10 cellular contexts compared by ENCODE assay signal in the genomic region with DNA sequence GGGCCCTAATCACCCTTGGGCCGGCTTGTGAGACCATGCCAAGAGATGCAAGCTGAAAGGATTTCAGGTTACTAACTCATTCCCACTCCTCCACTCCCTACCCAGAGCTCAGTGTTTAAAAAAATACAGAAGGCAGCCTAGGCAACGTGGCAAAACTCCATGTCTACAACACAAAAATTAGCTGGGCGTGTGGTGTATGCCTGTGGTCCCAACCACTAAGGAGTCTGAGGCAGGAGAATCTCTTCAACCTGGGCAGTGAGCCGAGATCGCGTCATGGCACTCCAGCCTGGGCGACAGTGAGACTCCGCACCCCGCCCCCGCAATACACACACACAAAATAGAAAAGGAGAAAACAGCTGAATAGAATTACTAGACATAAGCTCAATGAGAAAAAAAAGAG. TPM values are rescaled to one million over a fixed set of nuclear protein-coding genes. Genes with fewer than 3 reads are reported as not detected.
DNase-seq lines count a peak whose midpoint lies in the region; ATAC-seq and TF ChIP-seq lines count a peak whose summit lies in the region.
"Had no signal": no experiment of that assay in that cellular context is flagged by ENCODE, and none has a peak within 500 bp of the region (broad histone marks: within the 10 kb centered on the region; RNA-seq: fewer than 3 reads in every experiment).

No MANE protein-coding gene starts in this region.

- in situ Hi-C loops in brain microvascular endothelial cell (cut with HindIII; ENCODE audit: low pct_ligation_motif_present, low sequenced_read_pairs): no loop called here

- H4K20me1 ChIP-seq in H9 (ENCODE audit: control insufficient read depth, insufficient read depth, insufficient read length) (no peaks in the 10 kb centered on the region), neural progenitor cell (ENCODE audit: low read depth) (peaks cover 96% of the 10 kb centered on the region)

- H4K5ac ChIP-seq in H9 (ENCODE audit: insufficient read length, low read depth, low read length): no peak overlapping the region

- H3K9ac ChIP-seq in H9 (ENCODE audit: extremely low read depth, insufficient read length, low read length) (no peak overlapping the region), neural progenitor cell (no peak overlapping the region)

- H3K27me3 Mint-ChIP-seq in H9 (ENCODE audit: low read depth) (no peaks in the 10 kb centered on the region), neural progenitor cell (ENCODE audit: insufficient read depth, low read depth) (peaks cover 3% of the 10 kb centered on the region)

- H3K4me3 Mint-ChIP-seq in H9 (no peak overlapping the region), neural progenitor cell (no peak overlapping the region)
- H3K4me3 Mint-ChIP-seq in stimulated activated effector memory CD8-positive, alpha-beta T cell treated with anti-CD3 and anti-CD28 coated beads, Interleukin-12 subunit alpha, Interleukin-12 subunit beta, amount 100 ng/mL, for 72 hours: no peak overlapping the region
- H3K4me3 Mint-ChIP-seq: activated T-helper 1 cell treated with anti-CD3 and anti-CD28 coated beads, Interleukin-12 subunit alpha, Interleukin-12 subunit beta, Interleukin-2, Interleukin-4 antibody, amounts not matched to agents 30 ng/mL and 10 ng/mL and 1 ng/mL, durations not matched to agents 14 hours and 24 hours and 36 hours had no signal

- H2BK12ac ChIP-seq in H9 (ENCODE audit: insufficient read length, low read depth, low read length): no peak overlapping the region

- H3K4me1 ChIP-seq in H9 (ENCODE audit: insufficient read depth, low read length) (no peaks in the 10 kb centered on the region), neural progenitor cell (no peaks in the 10 kb centered on the region)

- H3K9me3 Mint-ChIP-seq in H9 (no peaks in the 10 kb centered on the region), neural progenitor cell (no peaks in the 10 kb centered on the region)
- H3K9me3 Mint-ChIP-seq in stimulated activated effector memory CD8-positive, alpha-beta T cell treated with anti-CD3 and anti-CD28 coated beads, Interleukin-12 subunit alpha, Interleukin-12 subunit beta, amount 100 ng/mL, for 72 hours: no peaks in the 10 kb centered on the region
- H3K9me3 Mint-ChIP-seq: activated T-helper 1 cell treated with anti-CD3 and anti-CD28 coated beads, Interleukin-12 subunit alpha, Interleukin-12 subunit beta, Interleukin-2, Interleukin-4 antibody, amounts not matched to agents 30 ng/mL and 10 ng/mL and 1 ng/mL, durations not matched to agents 14 hours and 24 hours and 36 hours had no signal

- H4K91ac ChIP-seq in H9 (ENCODE audit: insufficient read length, low read depth, low read length): no peak overlapping the region

- peaks cover 10 to 51% (median 36%) of the 10 kb centered on the region in 3 experiments; a peak in 6 of 7 replicates for H3K36me3 Mint-ChIP-seq in H9 (ENCODE audit: insufficient read depth in 1 of 3, low read depth in 3 of 3)
- H3K36me3 Mint-ChIP-seq in stimulated activated effector memory CD8-positive, alpha-beta T cell treated with anti-CD3 and anti-CD28 coated beads, Interleukin-12 subunit alpha, Interleukin-12 subunit beta, amount 100 ng/mL, for 72 hours: peaks cover 80% of the 10 kb centered on the region
- peaks cover 35% of the 10 kb centered on the region for H3K36me3 Mint-ChIP-seq in neural progenitor cell

- H3K14ac ChIP-seq in H9 (ENCODE audit: insufficient read depth, low read length): no peak overlapping the region

- no peak overlapping the region for H3K56ac ChIP-seq in H9 (ENCODE audit: insufficient read length, low read depth, low read length)

- H3K36me3 ChIP-seq in brain microvascular endothelial cell (replicated peaks) (peaks cover 21% of the 10 kb centered on the region), neural progenitor cell (no peaks in the 10 kb centered on the region)

- H3K27me3 ChIP-seq in H9 (ENCODE audit: insufficient read depth, low read length) (no peaks in the 10 kb centered on the region), brain microvascular endothelial cell (replicated peaks) (no peaks in the 10 kb centered on the region), layer of hippocampus (ENCODE audit: control insufficient read depth, insufficient read depth, low read length) (no peaks in the 10 kb centered on the region), neural progenitor cell (no peaks in the 10 kb centered on the region)

- no peak overlapping the region for H4K8ac ChIP-seq in H9 (replicated peaks; ENCODE audit: insufficient read length, low read depth, low read length)

- no peak for TF ChIP-seq CTCF in H9 (conservative IDR thresholded peaks at IDR 0.05)
- TF ChIP-seq CTCF in brain microvascular endothelial cell (IDR thresholded peaks at IDR 0.05; ENCODE audit: low read depth, low read length, missing control alignments): no peak
- TF ChIP-seq CTCF in neural progenitor cell (IDR thresholded peaks at IDR 0.05): no peak

- no peak overlapping the region for H2BK15ac ChIP-seq in H9 (ENCODE audit: low read depth, low read length)

- H2BK120ac ChIP-seq in H9 (ENCODE audit: low read depth, low read length, poor library complexity, severe bottlenecking): no peak overlapping the region

- peaks cover 29% of the 10 kb centered on the region for H3K79me1 ChIP-seq in H9 (ENCODE audit: insufficient read depth, low read depth, low read length, poor library complexity, severe bottlenecking)

- no peaks in the 10 kb centered on the region for H3K9me3 ChIP-seq in H9 (ENCODE audit: control insufficient read depth, low read depth, low read length)
- no peaks in the 10 kb centered on the region for H3K9me3 ChIP-seq in neural progenitor cell (ENCODE audit: low read depth)

- DNase-seq in H9: no peak
- DNase-seq in brain microvascular endothelial cell: peak; percentile 16
- DNase-seq in stimulated activated effector memory CD8-positive, alpha-beta T cell treated with anti-CD3 and anti-CD28 coated beads, Interleukin-12 subunit alpha, Interleukin-12 subunit beta, amount 100 ng/mL, for 72 hours (ENCODE audit: low spot score in 2 of 2): no peak
- DNase-seq in neural progenitor cell (ENCODE audit: low spot score): no peak
- DNase-seq in NCI-H82 (lab: John Stamatoyannopoulos, UW): no peak
- DNase-seq in effector CD4-positive, alpha-beta T cell: no peak
- DNase-seq: glutamatergic neuron had no signal

- H3F3A ChIP-seq in neural progenitor cell (ENCODE audit: low read depth): no peaks in the 10 kb centered on the region

- H2BK5ac ChIP-seq in H9 (ENCODE audit: insufficient read length, low read length): no peak overlapping the region

- no peak overlapping the region for H3K23ac ChIP-seq in H9 (ENCODE audit: insufficient read length, low read depth, low read length)

- WGBS in H9 (ENCODE audit: extremely low coverage, insufficient read length, low lambda C conversion rate): no CpG with 5 or more reads among the region's 10 CpGs

- H3K79me2 ChIP-seq in H9 (ENCODE audit: insufficient read depth, low read length): peaks cover 35% of the 10 kb centered on the region
- peaks cover 100% of the 10 kb centered on the region for H3K79me2 ChIP-seq in neural progenitor cell (ENCODE audit: low read depth)

- no peak overlapping the region for H3K18ac ChIP-seq in H9 (ENCODE audit: insufficient read length, low read depth, low read length)

- no peak overlapping the region for H3K4ac ChIP-seq in H9 (ENCODE audit: low read depth, low read length)

- ATAC-seq in stimulated activated effector memory CD8-positive, alpha-beta T cell treated with anti-CD3 and anti-CD28 coated beads, Interleukin-12 subunit alpha, Interleukin-12 subunit beta, amount 100 ng/mL, for 72 hours: no peak
- ATAC-seq in SK-N-SH treated with all-trans-retinoic acid at 6 μM for 48 hours: no peak

- H3K4me2 ChIP-seq in H9 (ENCODE audit: insufficient read depth, insufficient read length, low read length) (no peak overlapping the region), neural progenitor cell (no peak overlapping the region)

- no peak overlapping the region for H3T11ph ChIP-seq in H9 (ENCODE audit: low read length)

- no peak overlapping the region for H3K4me3 ChIP-seq in brain microvascular endothelial cell (ENCODE audit: low read depth, low read length)
- no peak overlapping the region for H3K4me3 ChIP-seq in neural progenitor cell

- H3K23me2 ChIP-seq in H9 (ENCODE audit: insufficient read length, low read depth, low read length, poor library complexity, severe bottlenecking): no peaks in the 10 kb centered on the region

- H3K27ac ChIP-seq in H9 (ENCODE audit: insufficient read length, low read depth, low read length): no peak overlapping the region
- peak overlapping the region; percentile 44 for H3K27ac ChIP-seq in brain microvascular endothelial cell
- H3K27ac ChIP-seq in layer of hippocampus (ENCODE audit: low read depth, low read length): peak overlapping the region; percentile 86
- no peak overlapping the region for H3K27ac ChIP-seq in neural progenitor cell

- H3K27ac Mint-ChIP-seq in H9: peak overlapping the region in 2 of 3 experiments; percentile 32 to 83; a peak in 4 of 7 replicates
- peak overlapping the region; percentile 71 for H3K27ac Mint-ChIP-seq in stimulated activated effector memory CD8-positive, alpha-beta T cell treated with anti-CD3 and anti-CD28 coated beads, Interleukin-12 subunit alpha, Interleukin-12 subunit beta, amount 100 ng/mL, for 72 hours
- no peak overlapping the region for H3K27ac Mint-ChIP-seq in neural progenitor cell
- H3K27ac Mint-ChIP-seq: activated T-helper 1 cell treated with anti-CD3 and anti-CD28 coated beads, Interleukin-12 subunit alpha, Interleukin-12 subunit beta, Interleukin-2, Interleukin-4 antibody, amounts not matched to agents 30 ng/mL and 10 ng/mL and 1 ng/mL, durations not matched to agents 14 hours and 24 hours and 36 hours had no signal

- H3K4me1 Mint-ChIP-seq in H9 (peaks cover 32 to 36% of the 10 kb centered on the region in 2 experiments), neural progenitor cell (peaks cover 7% of the 10 kb centered on the region)
- H3K4me1 Mint-ChIP-seq in stimulated activated effector memory CD8-positive, alpha-beta T cell treated with anti-CD3 and anti-CD28 coated beads, Interleukin-12 subunit alpha, Interleukin-12 subunit beta, amount 100 ng/mL, for 72 hours: peaks cover 70% of the 10 kb centered on the region

- no peak overlapping the region for H2BK20ac ChIP-seq in H9 (ENCODE audit: low read depth, low read length, poor library complexity, severe bottlenecking)

- no peak overlapping the region for H2AK5ac ChIP-seq in H9 (ENCODE audit: insufficient read length, low read length)

- H2AFZ ChIP-seq in H9 (ENCODE audit: low read length) (no peak overlapping the region), neural progenitor cell (replicated peaks) (no peak overlapping the region)

TF ChIP-seq in SK-N-SH treated with all-trans-retinoic acid at 6 μM for 48 hours, 23 proteins besides CTCF, POLR2A, EP300 and RAD21 (continues in another document):
- TF ChIP-seq CSDC2 (CRISPR knock-in tag; IDR thresholded peaks at IDR 0.05): no peak
- TF ChIP-seq ZNF565 (CRISPR knock-in tag; conservative IDR thresholded peaks at IDR 0.05; ENCODE audit: low read depth): no peak

RNA-seq across cellular contexts. Expression of a gene that starts 10.3 kb away (rescaled TPM):
- total RNA-seq in H9 (2021) (61.0 and 66.2 TPM in 2 replicates), neural progenitor cell (ENCODE audit: low replicate concordance) (77.8 and 115 TPM in 2 replicates)

RNA-seq across cellular contexts. Expression of a gene that starts 19.5 kb away (rescaled TPM):
- total RNA-seq in H9 (2021) (not detected in 2 replicates), neural progenitor cell (ENCODE audit: low replicate concordance) (0.03 TPM in 1 of 2 replicates, not detected in the other)

Comparison
In these comparisons a context has a peak if more than half of its experiments do, and no peak if none do; other contexts are left out.
1. H3K27ac ChIP-seq: peak in brain microvascular endothelial cell (single experiment) and layer of hippocampus (single experiment); none in H9 (single experiment) and neural progenitor cell (single experiment).